ENCODE assay signal across 31 cellular contexts in the genomic region with DNA sequence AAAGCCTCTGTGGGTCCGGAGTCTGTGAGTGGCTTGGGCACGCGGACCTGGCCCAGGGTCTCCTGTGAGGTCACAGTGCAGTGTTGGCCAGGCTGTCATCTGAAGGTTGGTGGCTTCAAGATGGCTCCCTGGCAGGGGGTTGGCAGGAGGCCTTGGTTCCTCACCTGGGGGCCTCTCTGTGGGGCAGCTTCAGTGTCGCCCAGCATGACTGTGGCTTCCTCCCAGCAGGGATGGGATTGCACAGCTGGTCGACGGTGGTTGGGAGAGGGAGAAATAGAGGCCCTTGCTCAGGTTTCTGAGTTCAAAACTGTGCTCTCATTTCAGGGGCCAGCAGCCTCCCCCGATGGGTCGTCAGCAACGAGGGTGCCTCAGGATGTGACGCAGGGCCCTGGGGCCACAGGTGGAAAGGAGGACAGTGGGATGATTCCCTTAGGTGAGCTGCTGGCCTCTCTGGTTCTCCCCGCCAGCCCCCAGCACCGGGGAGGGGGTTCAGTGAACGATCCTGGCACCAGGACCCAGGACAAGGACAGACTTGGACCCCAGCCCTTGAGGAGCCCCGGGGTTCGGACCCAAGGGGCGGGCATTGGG. TPM values are rescaled to one million over a fixed set of nuclear protein-coding genes. Genes with fewer than 3 reads are reported as not detected.
"Had no signal": no experiment of that assay in that cellular context is flagged by ENCODE, and none has a peak within 500 bp of the region (broad histone marks: within the 10 kb centered on the region; RNA-seq: fewer than 3 reads in every experiment).

No MANE protein-coding gene starts in this region.

- H3K36me3 ChIP-seq: cardiac muscle cell had no signal

- FAIRE-seq: TTC549 had no signal

- H3K27ac ChIP-seq: cardiac muscle cell, Peyer's patch, SJSA1 had no signal

- ATAC-seq: activated CD8-positive, alpha-beta T cell treated with anti-CD3 and anti-CD28 coated beads for 36 hours; activated T-cell treated with anti-CD3 and anti-CD28 coated beads, Interleukin-2, amount 50 U/mL, for 72 hours; PC-3 had no signal

- H3K9ac ChIP-seq: SK-N-SH had no signal

- H3K4me1 ChIP-seq: Peyer's patch, SJSA1 had no signal

- H3K27me3 ChIP-seq: cardiac muscle cell, Peyer's patch, SJSA1 had no signal

- H3K4me2 ChIP-seq: SK-N-SH had no signal

- H3K4me3 ChIP-seq: cardiac muscle cell, Peyer's patch, SJSA1 had no signal

- DNase-seq: activated CD4-positive, alpha-beta T cell treated with anti-CD3 and anti-CD28 coated beads, Interleukin-2, amount 10 ng/mL, durations not matched to agents 24 days and 14 days; activated CD4-positive, alpha-beta T cell treated with anti-CD3 and anti-CD28 coated beads, Interleukin-2, amount 50 U/mL, for 4 hours; activated CD8-positive, alpha-beta T cell treated with anti-CD3 and anti-CD28 coated beads for 36 hours; activated effector memory CD4-positive, alpha-beta T cell treated with anti-CD3 and anti-CD28 coated beads, Interleukin-2, amount 50 U/mL, for 16 hours; activated naive CD4-positive, alpha-beta T cell; activated naive CD4-positive, alpha-beta T cell treated with anti-CD3 and anti-CD28 coated beads, Interleukin-2, amount 50 U/mL, for 16 hours; activated naive CD8-positive, alpha-beta T cell treated with anti-CD3 and anti-CD28 coated beads for 36 hours; activated T-cell treated with anti-CD3 and anti-CD28 coated beads, Interleukin-2, amount 50 U/mL, for 1 hour; activated T-cell treated with anti-CD3 and anti-CD28 coated beads, Interleukin-2, amount 50 U/mL, for 72 hours; amniotic stem cell; aorta; NCI-H1092 treated with DMSO at 0.1 percent for 48 hours; NCI-H1417; NCI-H1694; NCI-H1930; NCI-H2081 treated with DMSO at 0.1 percent for 48 hours; NCI-H446 treated with DMSO at 0.1 percent for 48 hours; NCI-H524 treated with DMSO at 0.1 percent for 48 hours; NCI-H748 treated with DMSO at 0.1 percent for 48 hours; NK-92 treated with Interleukin-12 subunit alpha and Interleukin-12 subunit beta, amount 100 ng/mL, for 24 hours; Peyer's patch; RPMI8226; SHP77 treated with DMSO at 0.1 percent for 48 hours; SK-N-SH had no signal

- H3K9me3 ChIP-seq: Peyer's patch, SJSA1, SK-N-SH had no signal

RNA-seq across cellular contexts. Expression of a gene that starts 17.5 kb away (rescaled TPM):
- total RNA-seq: activated CD4-positive, alpha-beta T cell treated with anti-CD3 and anti-CD28 coated beads, Interleukin-2, amount 10 ng/mL, durations not matched to agents 24 days and 14 days; activated CD8-positive, alpha-beta memory T cell treated with anti-CD3 and anti-CD28 coated beads for 36 hours; activated CD8-positive, alpha-beta T cell treated with anti-CD3 and anti-CD28 coated beads for 36 hours; activated naive CD8-positive, alpha-beta T cell treated with anti-CD3 and anti-CD28 coated beads for 36 hours; activated T-cell treated with anti-CD3 and anti-CD28 coated beads, Interleukin-2, amount 50 U/mL, for 72 hours; activated T-helper 17 cell treated with anti-CD3 and anti-CD28 coated beads, Interleukin-2, amount 50 U/mL, for 72 hours; aorta; M059J; PC-3; Peyer's patch; SJSA1 had no signal
- polyA plus RNA-seq: aorta, cardiac muscle cell, SK-N-SH had no signal

RNA-seq across cellular contexts. Expression of a gene that starts 39.3 kb away (rescaled TPM):
- total RNA-seq: activated CD4-positive, alpha-beta T cell treated with anti-CD3 and anti-CD28 coated beads, Interleukin-2, amount 10 ng/mL, durations not matched to agents 24 days and 14 days; activated CD8-positive, alpha-beta memory T cell treated with anti-CD3 and anti-CD28 coated beads for 36 hours; activated CD8-positive, alpha-beta T cell treated with anti-CD3 and anti-CD28 coated beads for 36 hours; activated naive CD8-positive, alpha-beta T cell treated with anti-CD3 and anti-CD28 coated beads for 36 hours; activated T-cell treated with anti-CD3 and anti-CD28 coated beads, Interleukin-2, amount 50 U/mL, for 72 hours; aorta; cardiac muscle cell; M059J; PC-3; Peyer's patch; SJSA1 had no signal
- polyA plus RNA-seq: aorta, cardiac muscle cell, SK-N-SH had no signal

RNA-seq across cellular contexts. Expression of a gene that starts 43.8 kb away (rescaled TPM):
- total RNA-seq: activated CD4-positive, alpha-beta T cell treated with anti-CD3 and anti-CD28 coated beads, Interleukin-2, amount 10 ng/mL, durations not matched to agents 24 days and 14 days; activated CD8-positive, alpha-beta memory T cell treated with anti-CD3 and anti-CD28 coated beads for 36 hours; activated CD8-positive, alpha-beta T cell treated with anti-CD3 and anti-CD28 coated beads for 36 hours; activated naive CD8-positive, alpha-beta T cell treated with anti-CD3 and anti-CD28 coated beads for 36 hours; activated T-cell treated with anti-CD3 and anti-CD28 coated beads, Interleukin-2, amount 50 U/mL, for 72 hours; activated T-helper 17 cell treated with anti-CD3 and anti-CD28 coated beads, Interleukin-2, amount 50 U/mL, for 72 hours; aorta; cardiac muscle cell; M059J; PC-3; Peyer's patch; SJSA1 had no signal
- polyA plus RNA-seq: aorta, cardiac muscle cell, SK-N-SH had no signal
